ENCODE assay signal across 1 cellular context in the genomic region with DNA sequence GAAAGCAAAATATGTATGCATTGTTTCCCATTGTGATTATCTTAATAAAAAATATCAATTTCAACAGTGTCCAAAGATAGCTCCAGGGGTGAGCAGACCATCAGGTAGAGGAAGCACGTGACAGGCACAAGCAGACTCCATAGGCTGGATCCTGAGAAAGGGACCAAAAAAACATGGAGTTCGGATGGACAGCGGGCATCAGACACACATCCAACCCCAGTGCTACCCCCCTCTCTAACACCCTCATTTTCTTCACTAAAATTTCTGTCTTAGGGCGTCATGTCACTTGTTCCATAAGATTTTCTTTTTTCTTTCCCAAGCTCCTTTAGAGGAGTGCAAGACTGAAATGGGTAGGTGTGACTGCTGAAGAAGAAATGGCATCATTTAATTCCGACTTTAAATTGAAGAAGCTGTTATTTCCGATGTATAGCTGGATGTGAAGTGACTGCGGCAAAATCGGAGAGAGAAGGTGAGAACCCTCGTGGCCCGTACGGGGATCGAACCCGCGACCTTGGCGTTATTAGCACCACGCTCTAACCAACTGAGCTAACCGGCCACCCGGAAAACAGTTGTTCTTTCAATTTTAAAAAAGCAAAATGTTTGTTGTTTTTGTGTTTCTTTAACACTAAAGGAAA.
TF ChIP-seq lines count a peak whose summit lies in the region.

No MANE protein-coding gene starts in this region.

TF ChIP-seq in HEK293, 187 proteins besides CTCF, POLR2A, EP300 and RAD21 (continued from another document and continues in another):
- peak; percentile 94 for TF ChIP-seq ZNF660 (tag by site-specific recombination; IDR thresholded peaks at IDR 0.05)
- no peak for TF ChIP-seq ZBTB1 (tag by site-specific recombination; IDR thresholded peaks at IDR 0.05)
- TF ChIP-seq ZNF529 (tag by site-specific recombination; IDR thresholded peaks at IDR 0.05; ENCODE audit: insufficient replicate concordance): no peak
- no peak for TF ChIP-seq ZSCAN5A (tag by site-specific recombination; IDR thresholded peaks at IDR 0.05)
- TF ChIP-seq, protein P1, sequence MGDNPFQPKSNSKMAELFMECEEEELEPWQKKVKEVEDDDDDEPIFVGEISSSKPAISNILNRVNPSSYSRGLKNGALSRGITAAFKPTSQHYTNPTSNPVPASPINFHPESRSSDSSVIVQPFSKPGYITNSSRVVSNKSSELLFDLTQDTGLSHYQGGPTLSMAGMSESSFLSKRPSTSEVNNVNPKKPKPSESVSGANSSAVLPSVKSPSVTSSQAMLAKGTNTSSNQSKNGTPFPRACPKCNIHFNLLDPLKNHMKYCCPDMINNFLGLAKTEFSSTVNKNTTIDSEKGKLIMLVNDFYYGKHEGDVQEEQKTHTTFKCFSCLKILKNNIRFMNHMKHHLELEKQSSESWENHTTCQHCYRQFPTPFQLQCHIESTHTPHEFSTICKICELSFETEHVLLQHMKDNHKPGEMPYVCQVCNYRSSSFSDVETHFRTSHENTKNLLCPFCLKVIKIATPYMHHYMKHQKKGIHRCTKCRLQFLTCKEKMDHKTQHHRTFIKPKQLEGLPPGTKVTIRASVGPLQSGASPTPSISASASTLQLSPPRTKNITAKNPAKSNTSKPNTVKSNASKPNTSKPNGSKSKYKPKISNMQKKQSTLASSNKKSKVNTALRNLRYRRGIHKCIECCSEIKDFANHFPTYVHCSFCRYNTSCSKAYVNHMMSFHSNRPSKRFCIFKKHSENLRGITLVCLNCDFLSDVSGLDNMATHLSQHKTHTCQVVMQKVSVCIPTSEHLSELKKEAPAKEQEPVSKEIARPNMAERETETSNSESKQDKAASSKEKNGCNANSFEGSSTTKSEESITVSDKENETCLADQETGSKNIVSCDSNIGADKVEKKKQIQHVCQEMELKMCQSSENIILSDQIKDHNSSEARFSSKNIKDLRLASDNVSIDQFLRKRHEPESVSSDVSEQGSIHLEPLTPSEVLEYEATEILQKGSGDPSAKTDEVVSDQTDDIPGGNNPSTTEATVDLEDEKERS (tag by site-specific recombination; IDR thresholded peaks at IDR 0.05): no peak
- no peak for TF ChIP-seq ZNF585B (tag by site-specific recombination; IDR thresholded peaks at IDR 0.05)
- no peak for TF ChIP-seq ZNF169 (tag by site-specific recombination; IDR thresholded peaks at IDR 0.05)
- no peak for TF ChIP-seq BCL11A (tag by site-specific recombination; IDR thresholded peaks at IDR 0.05; ENCODE audit: low read depth)
- TF ChIP-seq ZNF677 (tag by site-specific recombination; IDR thresholded peaks at IDR 0.05): no peak
- peak; percentile 82 for TF ChIP-seq ZNF366 (tag by site-specific recombination; conservative IDR thresholded peaks at IDR 0.05)
- no peak for TF ChIP-seq ZNF664 (tag by site-specific recombination; IDR thresholded peaks at IDR 0.05)
- no peak for TF ChIP-seq ZNF114 (tag by site-specific recombination; IDR thresholded peaks at IDR 0.05)
- no peak for TF ChIP-seq GLI2 (tag by site-specific recombination; IDR thresholded peaks at IDR 0.05; ENCODE audit: borderline replicate concordance, low read depth)
- no peak for TF ChIP-seq ZFHX2 (tag by site-specific recombination; conservative IDR thresholded peaks at IDR 0.05)
- TF ChIP-seq ZNF518A (tag by site-specific recombination; conservative IDR thresholded peaks at IDR 0.05; ENCODE audit: low read depth): no peak
- TF ChIP-seq ZNF600 (tag by site-specific recombination; IDR thresholded peaks at IDR 0.05): no peak
- TF ChIP-seq ZNF623 (tag by site-specific recombination; IDR thresholded peaks at IDR 0.05): peak; percentile 16; the same call in 1 of the 2 replicates
- TF ChIP-seq OVOL3 (tag by site-specific recombination; IDR thresholded peaks at IDR 0.05): no peak
- no peak for TF ChIP-seq ZNF701 (tag by site-specific recombination; IDR thresholded peaks at IDR 0.05)
- TF ChIP-seq ZNF211 (tag by site-specific recombination; IDR thresholded peaks at IDR 0.05; ENCODE audit: low read depth): no peak
- no peak for TF ChIP-seq ZNF548 (tag by site-specific recombination; IDR thresholded peaks at IDR 0.05)
- no peak for TF ChIP-seq KLF16 (tag by site-specific recombination; IDR thresholded peaks at IDR 0.05)
- TF ChIP-seq, protein P2, sequence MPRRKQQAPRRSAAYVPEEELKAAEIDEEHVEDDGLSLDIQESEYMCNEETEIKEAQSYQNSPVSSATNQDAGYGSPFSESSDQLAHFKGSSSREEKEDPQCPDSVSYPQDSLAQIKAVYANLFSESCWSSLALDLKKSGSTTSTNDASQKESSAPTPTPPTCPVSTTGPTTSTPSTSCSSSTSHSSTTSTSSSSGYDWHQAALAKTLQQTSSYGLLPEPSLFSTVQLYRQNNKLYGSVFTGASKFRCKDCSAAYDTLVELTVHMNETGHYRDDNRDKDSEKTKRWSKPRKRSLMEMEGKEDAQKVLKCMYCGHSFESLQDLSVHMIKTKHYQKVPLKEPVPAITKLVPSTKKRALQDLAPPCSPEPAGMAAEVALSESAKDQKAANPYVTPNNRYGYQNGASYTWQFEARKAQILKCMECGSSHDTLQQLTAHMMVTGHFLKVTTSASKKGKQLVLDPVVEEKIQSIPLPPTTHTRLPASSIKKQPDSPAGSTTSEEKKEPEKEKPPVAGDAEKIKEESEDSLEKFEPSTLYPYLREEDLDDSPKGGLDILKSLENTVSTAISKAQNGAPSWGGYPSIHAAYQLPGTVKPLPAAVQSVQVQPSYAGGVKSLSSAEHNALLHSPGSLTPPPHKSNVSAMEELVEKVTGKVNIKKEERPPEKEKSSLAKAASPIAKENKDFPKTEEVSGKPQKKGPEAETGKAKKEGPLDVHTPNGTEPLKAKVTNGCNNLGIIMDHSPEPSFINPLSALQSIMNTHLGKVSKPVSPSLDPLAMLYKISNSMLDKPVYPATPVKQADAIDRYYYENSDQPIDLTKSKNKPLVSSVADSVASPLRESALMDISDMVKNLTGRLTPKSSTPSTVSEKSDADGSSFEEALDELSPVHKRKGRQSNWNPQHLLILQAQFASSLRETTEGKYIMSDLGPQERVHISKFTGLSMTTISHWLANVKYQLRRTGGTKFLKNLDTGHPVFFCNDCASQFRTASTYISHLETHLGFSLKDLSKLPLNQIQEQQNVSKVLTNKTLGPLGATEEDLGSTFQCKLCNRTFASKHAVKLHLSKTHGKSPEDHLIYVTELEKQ (tag by site-specific recombination; IDR thresholded peaks at IDR 0.05; ENCODE audit: borderline replicate concordance): no peak
- TF ChIP-seq, protein P3, sequence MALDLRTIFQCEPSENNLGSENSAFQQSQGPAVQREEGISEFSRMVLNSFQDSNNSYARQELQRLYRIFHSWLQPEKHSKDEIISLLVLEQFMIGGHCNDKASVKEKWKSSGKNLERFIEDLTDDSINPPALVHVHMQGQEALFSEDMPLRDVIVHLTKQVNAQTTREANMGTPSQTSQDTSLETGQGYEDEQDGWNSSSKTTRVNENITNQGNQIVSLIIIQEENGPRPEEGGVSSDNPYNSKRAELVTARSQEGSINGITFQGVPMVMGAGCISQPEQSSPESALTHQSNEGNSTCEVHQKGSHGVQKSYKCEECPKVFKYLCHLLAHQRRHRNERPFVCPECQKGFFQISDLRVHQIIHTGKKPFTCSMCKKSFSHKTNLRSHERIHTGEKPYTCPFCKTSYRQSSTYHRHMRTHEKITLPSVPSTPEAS (tag by site-specific recombination; IDR thresholded peaks at IDR 0.05): no peak
- TF ChIP-seq HIC1 (tag by site-specific recombination; IDR thresholded peaks at IDR 0.05): no peak
- TF ChIP-seq SP7 (tag by site-specific recombination; IDR thresholded peaks at IDR 0.05): peak; percentile 66; the same call in 1 of the 2 replicates
- TF ChIP-seq ZNF10 (tag by site-specific recombination; IDR thresholded peaks at IDR 0.05): no peak
- TF ChIP-seq ZNF561 (tag by site-specific recombination; IDR thresholded peaks at IDR 0.05; ENCODE audit: borderline replicate concordance): peak; percentile 85
- no peak for TF ChIP-seq ZNF645 (tag by site-specific recombination; IDR thresholded peaks at IDR 0.05)
- no peak for TF ChIP-seq MZF1 (tag by site-specific recombination; IDR thresholded peaks at IDR 0.05; ENCODE audit: borderline replicate concordance)
- TF ChIP-seq, protein P4, sequence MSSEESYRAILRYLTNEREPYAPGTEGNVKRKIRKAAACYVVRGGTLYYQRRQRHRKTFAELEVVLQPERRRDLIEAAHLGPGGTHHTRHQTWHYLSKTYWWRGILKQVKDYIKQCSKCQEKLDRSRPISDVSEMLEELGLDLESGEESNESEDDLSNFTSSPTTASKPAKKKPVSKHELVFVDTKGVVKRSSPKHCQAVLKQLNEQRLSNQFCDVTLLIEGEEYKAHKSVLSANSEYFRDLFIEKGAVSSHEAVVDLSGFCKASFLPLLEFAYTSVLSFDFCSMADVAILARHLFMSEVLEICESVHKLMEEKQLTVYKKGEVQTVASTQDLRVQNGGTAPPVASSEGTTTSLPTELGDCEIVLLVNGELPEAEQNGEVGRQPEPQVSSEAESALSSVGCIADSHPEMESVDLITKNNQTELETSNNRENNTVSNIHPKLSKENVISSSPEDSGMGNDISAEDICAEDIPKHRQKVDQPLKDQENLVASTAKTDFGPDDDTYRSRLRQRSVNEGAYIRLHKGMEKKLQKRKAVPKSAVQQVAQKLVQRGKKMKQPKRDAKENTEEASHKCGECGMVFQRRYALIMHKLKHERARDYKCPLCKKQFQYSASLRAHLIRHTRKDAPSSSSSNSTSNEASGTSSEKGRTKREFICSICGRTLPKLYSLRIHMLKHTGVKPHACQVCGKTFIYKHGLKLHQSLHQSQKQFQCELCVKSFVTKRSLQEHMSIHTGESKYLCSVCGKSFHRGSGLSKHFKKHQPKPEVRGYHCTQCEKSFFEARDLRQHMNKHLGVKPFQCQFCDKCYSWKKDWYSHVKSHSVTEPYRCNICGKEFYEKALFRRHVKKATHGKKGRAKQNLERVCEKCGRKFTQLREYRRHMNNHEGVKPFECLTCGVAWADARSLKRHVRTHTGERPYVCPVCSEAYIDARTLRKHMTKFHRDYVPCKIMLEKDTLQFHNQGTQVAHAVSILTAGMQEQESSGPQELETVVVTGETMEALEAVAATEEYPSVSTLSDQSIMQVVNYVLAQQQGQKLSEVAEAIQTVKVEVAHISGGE (tag by site-specific recombination; conservative IDR thresholded peaks at IDR 0.05; ENCODE audit: low read depth): no peak
- no peak for TF ChIP-seq BCL11B (tag by site-specific recombination; IDR thresholded peaks at IDR 0.05; ENCODE audit: low read depth)
- no peak for TF ChIP-seq ZBTB48 (tag by site-specific recombination; IDR thresholded peaks at IDR 0.05)
- TF ChIP-seq MEIS1 (CRISPR knock-in tag; IDR thresholded peaks at IDR 0.05; ENCODE audit: borderline replicate concordance): no peak
